1 cellular context compared by ENCODE assay signal in the genomic region with DNA sequence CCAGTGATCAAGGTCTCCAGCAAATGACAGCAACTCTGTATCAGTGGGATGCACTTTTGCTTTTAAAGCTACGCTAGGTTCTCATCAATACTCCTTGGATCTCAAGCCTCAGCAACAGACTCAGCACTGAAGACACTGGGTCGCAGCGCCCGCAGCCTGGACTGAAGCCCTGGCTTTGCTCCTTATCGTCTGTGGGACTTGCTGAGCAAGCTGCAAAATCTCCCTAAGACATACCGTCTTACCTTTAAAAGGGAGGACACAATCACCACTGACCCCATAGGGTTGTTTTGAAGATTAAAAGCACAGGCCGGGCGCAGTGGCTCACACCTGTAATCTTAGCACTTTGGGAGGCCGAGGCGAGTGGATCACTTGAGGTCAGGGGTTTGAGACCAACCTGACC.
TF ChIP-seq lines count a peak whose summit lies in the region.

No MANE protein-coding gene starts in this region.

TF ChIP-seq in HepG2, 621 proteins besides CTCF, POLR2A, EP300 and RAD21 (continued from another document):
- TF ChIP-seq, protein P1, sequence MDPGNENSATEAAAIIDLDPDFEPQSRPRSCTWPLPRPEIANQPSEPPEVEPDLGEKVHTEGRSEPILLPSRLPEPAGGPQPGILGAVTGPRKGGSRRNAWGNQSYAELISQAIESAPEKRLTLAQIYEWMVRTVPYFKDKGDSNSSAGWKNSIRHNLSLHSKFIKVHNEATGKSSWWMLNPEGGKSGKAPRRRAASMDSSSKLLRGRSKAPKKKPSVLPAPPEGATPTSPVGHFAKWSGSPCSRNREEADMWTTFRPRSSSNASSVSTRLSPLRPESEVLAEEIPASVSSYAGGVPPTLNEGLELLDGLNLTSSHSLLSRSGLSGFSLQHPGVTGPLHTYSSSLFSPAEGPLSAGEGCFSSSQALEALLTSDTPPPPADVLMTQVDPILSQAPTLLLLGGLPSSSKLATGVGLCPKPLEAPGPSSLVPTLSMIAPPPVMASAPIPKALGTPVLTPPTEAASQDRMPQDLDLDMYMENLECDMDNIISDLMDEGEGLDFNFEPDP (CRISPR knock-in tag; conservative IDR thresholded peaks at IDR 0.05), result no peak
- TF ChIP-seq KDM6A (CRISPR knock-in tag; IDR thresholded peaks at IDR 0.05; ENCODE audit: low read depth) (no peak), MATR3 (CRISPR knock-in tag; IDR thresholded peaks at IDR 0.05) (no peak), RXRA (CRISPR knock-in tag; IDR thresholded peaks at IDR 0.05) (no peak), ZNF747 (CRISPR knock-in tag; IDR thresholded peaks at IDR 0.05; ENCODE audit: borderline replicate concordance) (no peak), HMGA1 (CRISPR knock-in tag; conservative IDR thresholded peaks at IDR 0.05) (no peak), PHF5A (CRISPR knock-in tag; IDR thresholded peaks at IDR 0.05; ENCODE audit: low read depth, unreplicated experiment) (no peak), ZMAT3 (CRISPR knock-in tag; conservative IDR thresholded peaks at IDR 0.05) (no peak), IKZF4 (CRISPR knock-in tag; IDR thresholded peaks at IDR 0.05; ENCODE audit: borderline replicate concordance, low read depth, not compliant biosample characterization) (no peak)
- TF ChIP-seq, protein P2, sequence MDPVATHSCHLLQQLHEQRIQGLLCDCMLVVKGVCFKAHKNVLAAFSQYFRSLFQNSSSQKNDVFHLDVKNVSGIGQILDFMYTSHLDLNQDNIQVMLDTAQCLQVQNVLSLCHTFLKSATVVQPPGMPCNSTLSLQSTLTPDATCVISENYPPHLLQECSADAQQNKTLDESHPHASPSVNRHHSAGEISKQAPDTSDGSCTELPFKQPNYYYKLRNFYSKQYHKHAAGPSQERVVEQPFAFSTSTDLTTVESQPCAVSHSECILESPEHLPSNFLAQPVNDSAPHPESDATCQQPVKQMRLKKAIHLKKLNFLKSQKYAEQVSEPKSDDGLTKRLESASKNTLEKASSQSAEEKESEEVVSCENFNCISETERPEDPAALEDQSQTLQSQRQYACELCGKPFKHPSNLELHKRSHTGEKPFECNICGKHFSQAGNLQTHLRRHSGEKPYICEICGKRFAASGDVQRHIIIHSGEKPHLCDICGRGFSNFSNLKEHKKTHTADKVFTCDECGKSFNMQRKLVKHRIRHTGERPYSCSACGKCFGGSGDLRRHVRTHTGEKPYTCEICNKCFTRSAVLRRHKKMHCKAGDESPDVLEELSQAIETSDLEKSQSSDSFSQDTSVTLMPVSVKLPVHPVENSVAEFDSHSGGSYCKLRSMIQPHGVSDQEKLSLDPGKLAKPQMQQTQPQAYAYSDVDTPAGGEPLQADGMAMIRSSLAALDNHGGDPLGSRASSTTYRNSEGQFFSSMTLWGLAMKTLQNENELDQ (CRISPR knock-in tag; IDR thresholded peaks at IDR 0.05; ENCODE audit: borderline replicate concordance), result no peak
- TF ChIP-seq, protein P3, sequence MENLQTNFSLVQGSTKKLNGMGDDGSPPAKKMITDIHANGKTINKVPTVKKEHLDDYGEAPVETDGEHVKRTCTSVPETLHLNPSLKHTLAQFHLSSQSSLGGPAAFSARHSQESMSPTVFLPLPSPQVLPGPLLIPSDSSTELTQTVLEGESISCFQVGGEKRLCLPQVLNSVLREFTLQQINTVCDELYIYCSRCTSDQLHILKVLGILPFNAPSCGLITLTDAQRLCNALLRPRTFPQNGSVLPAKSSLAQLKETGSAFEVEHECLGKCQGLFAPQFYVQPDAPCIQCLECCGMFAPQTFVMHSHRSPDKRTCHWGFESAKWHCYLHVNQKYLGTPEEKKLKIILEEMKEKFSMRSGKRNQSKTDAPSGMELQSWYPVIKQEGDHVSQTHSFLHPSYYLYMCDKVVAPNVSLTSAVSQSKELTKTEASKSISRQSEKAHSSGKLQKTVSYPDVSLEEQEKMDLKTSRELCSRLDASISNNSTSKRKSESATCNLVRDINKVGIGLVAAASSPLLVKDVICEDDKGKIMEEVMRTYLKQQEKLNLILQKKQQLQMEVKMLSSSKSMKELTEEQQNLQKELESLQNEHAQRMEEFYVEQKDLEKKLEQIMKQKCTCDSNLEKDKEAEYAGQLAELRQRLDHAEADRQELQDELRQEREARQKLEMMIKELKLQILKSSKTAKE (CRISPR knock-in tag; IDR thresholded peaks at IDR 0.05; ENCODE audit: borderline replicate concordance), result no peak
TF ChIP-seq in HepG2: peak in this region for 0.
